In genomic region chr17:33750943-33751701, GRCh38 we compare ENCODE assay signal across 8 cellular contexts.
DNase-seq lines count a peak whose midpoint lies in the region; ATAC-seq and TF ChIP-seq lines count a peak whose summit lies in the region.

No MANE protein-coding gene starts in this region.

- POLR2A ChIA-PET in CD8-positive, alpha-beta memory T cell (lab: Charles Lee) = no interaction called here
- POLR2A ChIA-PET in RWPE1 (lab: Yijun Ruan, JAX; ENCODE audit: low non-redundant PET) = no interaction called here

- peaks cover 3% of the 10 kb centered on the region for H3K27me3 ChIP-seq in CD8-positive, alpha-beta memory T cell (ENCODE audit: insufficient read depth, low read length, poor library complexity, severe bottlenecking)
- H3K27me3 ChIP-seq in ovary = no peaks in the 10 kb centered on the region
- H3K27me3 ChIP-seq in tibial artery = peaks cover 0 to 30% of the 10 kb centered on the region in 2 donors

- H3K4me3 Mint-ChIP-seq in CD8-positive, alpha-beta memory T cell = peak overlapping the region in 3 of 7 donors; percentile 8 to 40 (median 22)
- peak overlapping the region; percentile 30 for H3K4me3 Mint-ChIP-seq in glutamatergic neuron (ENCODE audit: unreplicated experiment)

- CTCF ChIA-PET in CD8-positive, alpha-beta memory T cell (lab: Charles Lee) = interaction anchor here (0.8 to 2.0 kb wide), 5 partner anchors 12 to 140 kb away, joined by 3 to 4 read pairs (median 3); no protein-coding TSS in a partner anchor
- CTCF ChIA-PET in RWPE1 (lab: Yijun Ruan, JAX) = interaction anchor here (0.5 to 1.4 kb wide), 15 partner anchors 10 to 1520 kb away, joined by 3 to 7 read pairs (median 3); no protein-coding TSS in a partner anchor

- no peak overlapping the region for H3K4me3 ChIP-seq in CD8-positive, alpha-beta memory T cell (ENCODE audit: low read length)
- H3K4me3 ChIP-seq in ovary (no peak overlapping the region), tibial artery (no peak overlapping the region)

- peaks cover 0 to 2% (median 0%) of the 10 kb centered on the region in 5 donors for H3K9me3 Mint-ChIP-seq in CD8-positive, alpha-beta memory T cell
- H3K9me3 Mint-ChIP-seq in glutamatergic neuron (ENCODE audit: unreplicated experiment) = peaks cover 9% of the 10 kb centered on the region

- H3K27ac ChIP-seq in CD8-positive, alpha-beta memory T cell (ENCODE audit: low read depth, low read length) = no peak overlapping the region
- no peak overlapping the region for H3K27ac ChIP-seq in RWPE1
- H3K27ac ChIP-seq in ovary = no peak overlapping the region
- H3K27ac ChIP-seq in tibial artery = no peak overlapping the region

- DNase-seq in CD8-positive, alpha-beta memory T cell = peak; percentile 21 to 66 (median 39)
- DNase-seq in RWPE1 (ENCODE audit: low spot score) (peak; percentile 42), glutamatergic neuron (peak; percentile 81), ovary (peak; percentile 35 to 70 (median 59)), tibial artery (peak in 1 of 2 donors; percentile 70), epidermal melanocyte (ENCODE audit: insufficient read length, low spot score) (no peak)
- DNase-seq in activated naive CD4-positive, alpha-beta T cell treated with anti-CD3 and anti-CD28 coated beads, Interleukin-2, amount 50 U/mL, for 16 hours = peak; percentile 57

- H3K27me3 Mint-ChIP-seq in CD8-positive, alpha-beta memory T cell = peaks cover 30 to 52% of the 10 kb centered on the region in 2 donors
- peaks cover 2% of the 10 kb centered on the region for H3K27me3 Mint-ChIP-seq in glutamatergic neuron (ENCODE audit: unreplicated experiment)

- ATAC-seq in HG02981 (IDR thresholded peaks at IDR 0.05; ENCODE audit: unreplicated experiment) = peak; percentile 50

- 0 to 1% (median 1%) methylated on average over 13 of the region's 13 CpGs for whole genome bisulfite sequencing in ovary, 3 donors

- TF ChIP-seq POLR2A in ovary (IDR thresholded peaks at IDR 0.05) = no peak

- H3K27ac Mint-ChIP-seq in CD8-positive, alpha-beta memory T cell = peak overlapping the region in 1 of 8 donors; percentile 12
- H3K27ac Mint-ChIP-seq in glutamatergic neuron (ENCODE audit: unreplicated experiment) = no peak overlapping the region

- H3K4me1 ChIP-seq in CD8-positive, alpha-beta memory T cell (ENCODE audit: insufficient read depth, low read length) = no peaks in the 10 kb centered on the region
- peaks cover 1% of the 10 kb centered on the region for H3K4me1 ChIP-seq in ovary (ENCODE audit: insufficient read depth)
- peaks cover 0 to 6% (median 0%) of the 10 kb centered on the region in 4 donors for H3K4me1 ChIP-seq in tibial artery

- no peaks in the 10 kb centered on the region for H3K9me3 ChIP-seq in CD8-positive, alpha-beta memory T cell (ENCODE audit: low read length)
- no peaks in the 10 kb centered on the region for H3K9me3 ChIP-seq in ovary
- peaks cover 0 to 10% (median 0%) of the 10 kb centered on the region in 3 donors for H3K9me3 ChIP-seq in tibial artery

- TF ChIP-seq CTCF in RWPE1 (conservative IDR thresholded peaks at IDR 0.05; ENCODE audit: low read depth) = peak; percentile 95
- TF ChIP-seq CTCF in glutamatergic neuron (IDR thresholded peaks at IDR 0.05; ENCODE audit: partially characterized antibody, unreplicated experiment) = peak; percentile 96
- peak; percentile 60 to 82 (median 79) for TF ChIP-seq CTCF in ovary (IDR thresholded peaks at IDR 0.05)
- peak; percentile 84 to 94 for TF ChIP-seq CTCF in tibial artery (IDR thresholded peaks at IDR 0.05)

- intact Hi-C loops in ovary (cut with DNase I) (no loop called here), tibial artery (cut with DNase I; ENCODE audit: low total_unique reads) (no loop called here)

- TF ChIP-seq EP300 in ovary (IDR thresholded peaks at IDR 0.05) = no peak

- peaks cover 5 to 8% (median 8%) of the 10 kb centered on the region in 3 donors for H3K4me1 Mint-ChIP-seq in CD8-positive, alpha-beta memory T cell
- peaks cover 20% of the 10 kb centered on the region for H3K4me1 Mint-ChIP-seq in glutamatergic neuron (ENCODE audit: low read depth, unreplicated experiment)

- no peaks in the 10 kb centered on the region for H3K36me3 ChIP-seq in CD8-positive, alpha-beta memory T cell (ENCODE audit: insufficient read depth, low read length)
- H3K36me3 ChIP-seq in ovary (no peaks in the 10 kb centered on the region), tibial artery (no peaks in the 10 kb centered on the region)

- no peaks in the 10 kb centered on the region for H3K36me3 Mint-ChIP-seq in CD8-positive, alpha-beta memory T cell
- H3K36me3 Mint-ChIP-seq in glutamatergic neuron (ENCODE audit: unreplicated experiment) = peaks cover 11% of the 10 kb centered on the region
